Comparison of ENCODE assay signal across 20 cellular contexts in genomic region chr3:183327343-183327742, GRCh38.
DNase-seq lines count a peak whose midpoint lies in the region; ATAC-seq, FAIRE-seq and TF ChIP-seq lines count a peak whose summit lies in the region.
"Had no signal": no experiment of that assay in that cellular context is flagged by ENCODE, and none has a peak within 500 bp of the region (broad histone marks: within the 10 kb centered on the region; RNA-seq: fewer than 3 reads in every experiment).

No MANE protein-coding gene starts in this region.

- ATAC-seq in RWPE2 (ENCODE audit: low read depth) = no peak
- ATAC-seq: CD8-positive, alpha-beta T cell; GM12878; GM23338; HCT116; SK-N-SH treated with all-trans-retinoic acid at 6 μM for 48 hours had no signal

- no peaks in the 10 kb centered on the region for H3K27me3 Mint-ChIP-seq in MCF 10A (ENCODE audit: insufficient read depth, unreplicated experiment)

- no peaks in the 10 kb centered on the region for H3K9me1 ChIP-seq in endothelial cell of umbilical vein (replicated peaks; ENCODE audit: control insufficient read depth, extremely low read depth, insufficient read depth, low read length)

- H3K4me1 Mint-ChIP-seq in MCF 10A (ENCODE audit: insufficient read depth, unreplicated experiment) = peaks cover 35% of the 10 kb centered on the region

- H3K36me3 Mint-ChIP-seq in MCF 10A (ENCODE audit: insufficient read depth, unreplicated experiment) = peaks cover 6% of the 10 kb centered on the region

- CTCF ChIA-PET in MCF 10A (lab: Yijun Ruan, JAX) (interaction anchor here (0.7 to 2.2 kb wide), 2 partner anchors 61 to 142 kb away, joined by 4 to 9 read pairs; no protein-coding TSS in a partner anchor), mammary epithelial cell (lab: Charles Lee; ENCODE audit: low non-redundant PET) (no interaction called here), endothelial cell of umbilical vein (lab: Charles Lee) (interaction anchor here (1.5 kb wide), 1 partner anchor 55 kb away, joined by 7 read pairs; no protein-coding TSS in a partner anchor)

- H3K4me1 ChIP-seq in mammary epithelial cell (ENCODE audit: insufficient read depth, low read length) (peaks cover 19% of the 10 kb centered on the region), RWPE2 (ENCODE audit: insufficient read depth, poor library complexity, severe bottlenecking) (peaks cover 29% of the 10 kb centered on the region), endothelial cell of umbilical vein (ENCODE audit: control insufficient read depth, extremely low read depth, insufficient read depth, low read length) (peaks cover 25% of the 10 kb centered on the region), esophagus squamous epithelium (no peaks in the 10 kb centered on the region)
- H3K4me1 ChIP-seq: BLaER1 had no signal

- H4K20me1 ChIP-seq in mammary epithelial cell (ENCODE audit: insufficient read depth, low read length) (no peaks in the 10 kb centered on the region), endothelial cell of umbilical vein (replicated peaks; ENCODE audit: control insufficient read depth, extremely low read depth, insufficient read depth, low read length) (no peaks in the 10 kb centered on the region)
- H4K20me1 ChIP-seq: BLaER1 had no signal

- H3K79me2 ChIP-seq in mammary epithelial cell (ENCODE audit: insufficient read depth, low read length) = no peaks in the 10 kb centered on the region
- H3K79me2 ChIP-seq in endothelial cell of umbilical vein (ENCODE audit: control insufficient read depth, insufficient read depth, low read length) = no peaks in the 10 kb centered on the region

- peak overlapping the region; percentile 50 for H3K27ac Mint-ChIP-seq in MCF 10A (ENCODE audit: low read depth, unreplicated experiment)
- H3K27ac Mint-ChIP-seq: CD8-positive, alpha-beta T cell; GM23338 had no signal

- H3K27me3 ChIP-seq in mammary epithelial cell (ENCODE audit: insufficient read depth, low read length) (no peaks in the 10 kb centered on the region), RWPE2 (ENCODE audit: insufficient read depth, poor library complexity, severe bottlenecking) (no peaks in the 10 kb centered on the region), endothelial cell of umbilical vein (ENCODE audit: control insufficient read depth in 2 of 2, insufficient read depth in 2 of 2, low read length in 2 of 2) (no peaks in the 10 kb centered on the region), esophagus squamous epithelium (no peaks in the 10 kb centered on the region)
- H3K27me3 ChIP-seq: BLaER1 had no signal

- no peak overlapping the region for H3K4me3 ChIP-seq in mammary epithelial cell (replicated peaks in 1 of 3; ENCODE audit: insufficient read depth in 1 of 3, low read depth in 2 of 3, low read length in 3 of 3)
- H3K4me3 ChIP-seq in RWPE2 (ENCODE audit: severe bottlenecking) = no peak overlapping the region
- H3K4me3 ChIP-seq in endothelial cell of umbilical vein (replicated peaks in 1 of 3; ENCODE audit: insufficient read depth in 1 of 3, low read depth in 1 of 3, low read length in 3 of 3) = no peak overlapping the region
- H3K4me3 ChIP-seq in esophagus squamous epithelium = no peak overlapping the region
- H3K4me3 ChIP-seq: BLaER1, GM12878, GM23338 had no signal

- 89% methylated on average over 5 of the region's 5 CpGs for WGBS in mammary epithelial cell (ENCODE audit: low coverage, missing lambda C conversion rate)
- WGBS in esophagus squamous epithelium, 2 donors = 76 to 79% methylated on average over 5 of the region's 5 CpGs

- POLR2A ChIA-PET in MCF 10A (lab: Yijun Ruan, JAX) (interaction anchor here (0.9 to 2.2 kb wide), 6 partner anchors 34 to 74 kb away, joined by 3 to 10 read pairs (median 4); partner anchors contain the start of gene B3GNT5), endothelial cell of umbilical vein (lab: Charles Lee) (no interaction called here)

- DNase-seq in MCF 10A (ENCODE audit: unreplicated experiment) (peak; percentile 24), mammary epithelial cell (no peak), RWPE2 (ENCODE audit: low spot score) (no peak), endothelial cell of umbilical vein (ENCODE audit: low read depth, low spot score) (peak; percentile 11), HCEC 1CT (no peak), NCI-H187 (lab: John Stamatoyannopoulos, UW) (no peak), esophagus squamous epithelium (lab: John Stamatoyannopoulos, UW) (no peak)
- DNase-seq: CD8-positive, alpha-beta T cell; EL; NCI-H1105; NCI-H1694; NCI-H226; NCI-H524 treated with DMSO at 0.1 percent for 48 hours; SHP77 had no signal

- H3K4me3 Mint-ChIP-seq in MCF 10A (ENCODE audit: unreplicated experiment) = no peak overlapping the region
- H3K4me3 Mint-ChIP-seq: CD8-positive, alpha-beta T cell; GM23338 had no signal

- no TSS peak for BruUV-seq in MCF 10A (replicated peaks; lab: Mats Ljungman, UMichigan)
- BruUV-seq in mammary epithelial cell (replicated peaks; lab: Mats Ljungman, UMichigan) = no TSS peak
- BruUV-seq in endothelial cell of umbilical vein (replicated peaks; lab: Mats Ljungman, UMichigan) = no TSS peak

- no peak for TF ChIP-seq POLR2A in endothelial cell of umbilical vein (IDR thresholded peaks at IDR 0.05; ENCODE audit: low read depth, low read length)
- TF ChIP-seq POLR2A in esophagus squamous epithelium (IDR thresholded peaks at IDR 0.05) = no peak

- H3K9me3 Mint-ChIP-seq in MCF 10A (ENCODE audit: unreplicated experiment) = no peaks in the 10 kb centered on the region
- H3K9me3 Mint-ChIP-seq: CD8-positive, alpha-beta T cell; GM23338 had no signal

- in situ Hi-C loops in mammary epithelial cell (cut with MboI; ENCODE audit: low sequenced_read_pairs in 2 of 2) = no loop called here

- TF ChIP-seq CTCF in MCF 10A (IDR thresholded peaks at IDR 0.05; ENCODE audit: unreplicated experiment) (no peak), mammary epithelial cell (conservative IDR thresholded peaks at IDR 0.05 in 1 of 2, IDR thresholded peaks at IDR 0.05 in 1 of 2; ENCODE audit: extremely low read depth in 1 of 2, insufficient read depth in 1 of 2, low read depth in 1 of 2, low read length in 2 of 2) (no peak), RWPE2 (IDR thresholded peaks at IDR 0.05; ENCODE audit: poor library complexity, severe bottlenecking) (no peak), endothelial cell of umbilical vein (IDR thresholded peaks at IDR 0.05; ENCODE audit: extremely low read depth in 1 of 2, insufficient read depth in 1 of 2, low read depth in 1 of 2, low read length in 2 of 2) (no peak), esophagus squamous epithelium (IDR thresholded peaks at IDR 0.05) (no peak)

- dilution Hi-C loops in mammary epithelial cell (cut with HindIII; ENCODE audit: low sequenced_read_pairs) (no loop called here), endothelial cell of umbilical vein (cut with MboI; ENCODE audit: extremely low pct_ligation_motif_present, low sequenced_read_pairs) (no loop called here)

- H2AFZ ChIP-seq in mammary epithelial cell (ENCODE audit: low read depth, low read length) = no peak overlapping the region
- no peak overlapping the region for H2AFZ ChIP-seq in endothelial cell of umbilical vein (ENCODE audit: low read depth, low read length)
- H2AFZ ChIP-seq: GM23338 had no signal

- H3K9ac ChIP-seq in mammary epithelial cell (ENCODE audit: insufficient read depth, low read length) (no peak overlapping the region), endothelial cell of umbilical vein (replicated peaks; ENCODE audit: extremely low read depth, insufficient read depth, low read length) (peak overlapping the region; percentile 17)
- H3K9ac ChIP-seq: BLaER1 had no signal

- FAIRE-seq in endothelial cell of umbilical vein (lab: Jason Lieb, UNC) = no peak
- FAIRE-seq: GM12878, GM19239 had no signal

- H3K4me2 ChIP-seq in mammary epithelial cell (ENCODE audit: insufficient read depth, low read depth, low read length) (no peak overlapping the region), endothelial cell of umbilical vein (ENCODE audit: insufficient read depth, low read length) (peak overlapping the region; percentile 59)
- H3K4me2 ChIP-seq: BLaER1 had no signal

- intact Hi-C loops in MCF 10A (cut with micrococcal nuclease) (loop anchor here (10.0 kb wide), 1 partner anchor 73 kb away; the partner anchor contains the start of gene B3GNT5), mammary epithelial cell (cut with micrococcal nuclease) (no loop called here), endothelial cell of umbilical vein (cut with micrococcal nuclease) (no loop called here), esophagus squamous epithelium (cut with DNase I) (no loop called here)

- H3K27ac ChIP-seq in mammary epithelial cell (ENCODE audit: insufficient read depth, low read depth, low read length) (no peak overlapping the region), RWPE2 (ENCODE audit: poor library complexity, severe bottlenecking) (peak overlapping the region; percentile 61), endothelial cell of umbilical vein (ENCODE audit: insufficient read depth, low read depth, low read length) (no peak overlapping the region), esophagus squamous epithelium (no peak overlapping the region)
- H3K27ac ChIP-seq: BLaER1 had no signal

- H3K9me3 ChIP-seq in mammary epithelial cell (replicated peaks; ENCODE audit: insufficient read depth, low read length) = no peaks in the 10 kb centered on the region
- H3K9me3 ChIP-seq in RWPE2 (ENCODE audit: severe bottlenecking) = no peaks in the 10 kb centered on the region
- H3K9me3 ChIP-seq in endothelial cell of umbilical vein (replicated peaks; ENCODE audit: control insufficient read depth, insufficient read depth, low read length) = no peaks in the 10 kb centered on the region
- H3K9me3 ChIP-seq in esophagus squamous epithelium = no peaks in the 10 kb centered on the region
- H3K9me3 ChIP-seq: BLaER1 had no signal

- no peaks in the 10 kb centered on the region for H3K36me3 ChIP-seq in mammary epithelial cell (ENCODE audit: insufficient read depth, low read length)
- no peaks in the 10 kb centered on the region for H3K36me3 ChIP-seq in RWPE2 (ENCODE audit: low read depth)
- no peaks in the 10 kb centered on the region for H3K36me3 ChIP-seq in endothelial cell of umbilical vein (ENCODE audit: control insufficient read depth in 2 of 2, extremely low read depth in 1 of 2, insufficient read depth in 2 of 2, low read length in 2 of 2)
- H3K36me3 ChIP-seq in esophagus squamous epithelium = no peaks in the 10 kb centered on the region

TF ChIP-seq in endothelial cell of umbilical vein, 7 proteins besides CTCF, POLR2A, EP300 and RAD21:
- TF ChIP-seq GATA2 (IDR thresholded peaks at IDR 0.05; ENCODE audit: insufficient read depth, insufficient read length, low read depth, low read length) = no peak
TF ChIP-seq in endothelial cell of umbilical vein: peak in this region for 0.

Comparison
In these comparisons a context has a peak if more than half of its experiments do, and no peak if none do; other contexts are left out.
1. DNase-seq: peak in MCF 10A (single experiment) and endothelial cell of umbilical vein (single experiment); none in mammary epithelial cell (single experiment), RWPE2 (single experiment), HCEC 1CT (single experiment), NCI-H187 (0 of 2) and esophagus squamous epithelium (single experiment).